Comparison of ENCODE assay signal across 25 cellular contexts in genomic region chrX:28675173-28675572, GRCh38.
DNase-seq lines count a peak whose midpoint lies in the region; FAIRE-seq and TF ChIP-seq lines count a peak whose summit lies in the region.
"Had no signal": no experiment of that assay in that cellular context is flagged by ENCODE, and none has a peak within 500 bp of the region (broad histone marks: within the 10 kb centered on the region; RNA-seq: fewer than 3 reads in every experiment).

No MANE protein-coding gene starts in this region.

- DNase-seq in GM12891 (ENCODE audit: insufficient read length, low spot score) = no peak
- peak; percentile 21 for DNase-seq in astrocyte of the hippocampus (ENCODE audit: low read depth, low spot score)
- peak; percentile 2 for DNase-seq in neural progenitor cell (ENCODE audit: low spot score)
- DNase-seq in CD14-positive monocyte (ENCODE audit: low spot score) = no peak
- DNase-seq in NCI-H1092 (lab: John Stamatoyannopoulos, UW) = no peak
- DNase-seq in activated CD4-positive, alpha-beta memory T cell treated with anti-CD3 and anti-CD28 coated beads for 36 hours = no peak
- DNase-seq: 8988T; AML-193; CD4-positive, alpha-beta memory T cell; CD4-positive, CD25-positive, alpha-beta regulatory T cell; CD8-positive, alpha-beta memory T cell; COR-L47; DMS 273 treated with DMSO at 0.1 percent for 48 hours; DMS153; DMS53; DMS79; DND-41; EL; GDM1 had no signal

- H3K4me1 Mint-ChIP-seq in neural progenitor cell (peaks cover 9% of the 10 kb centered on the region), CD14-positive monocyte (no peaks in the 10 kb centered on the region)
- no peaks in the 10 kb centered on the region for H3K4me1 Mint-ChIP-seq in activated CD4-positive, alpha-beta memory T cell treated with anti-CD3 and anti-CD28 coated beads for 36 hours (ENCODE audit: low read depth)
- H3K4me1 Mint-ChIP-seq: B cell; CD4-positive, alpha-beta memory T cell; CD4-positive, CD25-positive, alpha-beta regulatory T cell; CD8-positive, alpha-beta memory T cell had no signal

- no peak overlapping the region for H3K27ac ChIP-seq in neural progenitor cell
- H3K27ac ChIP-seq: BLaER1 treated with 17β-estradiol and CSF1 and Interleukin-3, amounts not matched to agents 10 nM and 100 nM; C4-2B had no signal

- H3K36me3 ChIP-seq in neural progenitor cell = no peaks in the 10 kb centered on the region
- H3K36me3 ChIP-seq: BLaER1 treated with 17β-estradiol and CSF1 and Interleukin-3, amounts not matched to agents 10 nM and 100 nM had no signal

- H3K4me2 ChIP-seq in neural progenitor cell = no peak overlapping the region
- H3K4me2 ChIP-seq: BLaER1 treated with 17β-estradiol and CSF1 and Interleukin-3, amounts not matched to agents 10 nM and 100 nM had no signal

- no peaks in the 10 kb centered on the region for H3K36me3 Mint-ChIP-seq in neural progenitor cell
- no peaks in the 10 kb centered on the region for H3K36me3 Mint-ChIP-seq in CD14-positive monocyte
- no peaks in the 10 kb centered on the region for H3K36me3 Mint-ChIP-seq in activated CD4-positive, alpha-beta memory T cell treated with anti-CD3 and anti-CD28 coated beads for 36 hours
- H3K36me3 Mint-ChIP-seq: CD4-positive, alpha-beta memory T cell; CD4-positive, CD25-positive, alpha-beta regulatory T cell; CD8-positive, alpha-beta memory T cell had no signal

- no peaks in the 10 kb centered on the region for H3K9me3 Mint-ChIP-seq in neural progenitor cell
- H3K9me3 Mint-ChIP-seq in CD14-positive monocyte = no peaks in the 10 kb centered on the region
- H3K9me3 Mint-ChIP-seq in activated CD4-positive, alpha-beta memory T cell treated with anti-CD3 and anti-CD28 coated beads for 36 hours = peaks cover 2% of the 10 kb centered on the region

- peak; percentile 26 for FAIRE-seq in GM12891 (lab: Jason Lieb, UNC)
- FAIRE-seq: A204.1, GM12878, GM19239 had no signal

- CTCF ChIA-PET in activated CD4-positive, alpha-beta memory T cell treated with anti-CD3 and anti-CD28 coated beads for 36 hours (lab: Charles Lee) = no interaction called here

- H2AFZ ChIP-seq in neural progenitor cell (replicated peaks) = no peak overlapping the region

- H3K27ac Mint-ChIP-seq in neural progenitor cell (no peak overlapping the region), CD14-positive monocyte (no peak overlapping the region)
- H3K27ac Mint-ChIP-seq in activated CD4-positive, alpha-beta memory T cell treated with anti-CD3 and anti-CD28 coated beads for 36 hours = no peak overlapping the region
- H3K27ac Mint-ChIP-seq: B cell; CD4-positive, alpha-beta memory T cell; CD4-positive, CD25-positive, alpha-beta regulatory T cell; CD8-positive, alpha-beta memory T cell had no signal

- intact Hi-C loops in CD14-positive monocyte (cut with micrococcal nuclease) = no loop called here
- intact Hi-C loops in activated CD4-positive, alpha-beta memory T cell treated with anti-CD3 and anti-CD28 coated beads for 36 hours (cut with micrococcal nuclease) = no loop called here

- TF ChIP-seq POLR2A in GM12891 (IDR thresholded peaks at IDR 0.05; ENCODE audit: low read depth, low read length) = no peak

- peaks cover 9% of the 10 kb centered on the region for H3K9me3 ChIP-seq in neural progenitor cell (ENCODE audit: low read depth)

- no peaks in the 10 kb centered on the region for H3K27me3 ChIP-seq in neural progenitor cell
- H3K27me3 ChIP-seq: BLaER1 treated with 17β-estradiol and CSF1 and Interleukin-3, amounts not matched to agents 10 nM and 100 nM had no signal

- no peaks in the 10 kb centered on the region for H4K20me1 ChIP-seq in neural progenitor cell (ENCODE audit: low read depth)
- H4K20me1 ChIP-seq: BLaER1 treated with 17β-estradiol and CSF1 and Interleukin-3, amounts not matched to agents 10 nM and 100 nM had no signal

- H3K9ac ChIP-seq in neural progenitor cell = no peak overlapping the region
- H3K9ac ChIP-seq: BLaER1 treated with 17β-estradiol and CSF1 and Interleukin-3, amounts not matched to agents 10 nM and 100 nM had no signal

- H3K4me3 Mint-ChIP-seq in neural progenitor cell (no peak overlapping the region), CD14-positive monocyte (no peak overlapping the region)
- no peak overlapping the region for H3K4me3 Mint-ChIP-seq in activated CD4-positive, alpha-beta memory T cell treated with anti-CD3 and anti-CD28 coated beads for 36 hours
- H3K4me3 Mint-ChIP-seq: B cell; CD4-positive, alpha-beta memory T cell; CD4-positive, CD25-positive, alpha-beta regulatory T cell; CD8-positive, alpha-beta memory T cell had no signal

- no peak overlapping the region for H3K4me3 ChIP-seq in neural progenitor cell
- H3K4me3 ChIP-seq: BLaER1 treated with 17β-estradiol and CSF1 and Interleukin-3, amounts not matched to agents 10 nM and 100 nM; GM12878 had no signal

- H3F3A ChIP-seq in neural progenitor cell (ENCODE audit: low read depth) = no peaks in the 10 kb centered on the region

- POLR2A ChIA-PET in activated CD4-positive, alpha-beta memory T cell treated with anti-CD3 and anti-CD28 coated beads for 36 hours (lab: Charles Lee) = no interaction called here

- peaks cover 4% of the 10 kb centered on the region for H3K4me1 ChIP-seq in neural progenitor cell
- H3K4me1 ChIP-seq: BLaER1 treated with 17β-estradiol and CSF1 and Interleukin-3, amounts not matched to agents 10 nM and 100 nM had no signal

- no peak for TF ChIP-seq CTCF in neural progenitor cell (IDR thresholded peaks at IDR 0.05)
- TF ChIP-seq CTCF in CD14-positive monocyte (IDR thresholded peaks at IDR 0.05) = no peak

- H3K79me2 ChIP-seq in neural progenitor cell (ENCODE audit: low read depth) = no peaks in the 10 kb centered on the region

- no peaks in the 10 kb centered on the region for H3K27me3 Mint-ChIP-seq in neural progenitor cell (ENCODE audit: insufficient read depth, low read depth)
- no peaks in the 10 kb centered on the region for H3K27me3 Mint-ChIP-seq in CD14-positive monocyte (ENCODE audit: low read depth in 3 of 3)
- no peaks in the 10 kb centered on the region for H3K27me3 Mint-ChIP-seq in activated CD4-positive, alpha-beta memory T cell treated with anti-CD3 and anti-CD28 coated beads for 36 hours
- H3K27me3 Mint-ChIP-seq: B cell; CD4-positive, alpha-beta memory T cell; CD4-positive, CD25-positive, alpha-beta regulatory T cell had no signal

TF ChIP-seq in GM12891, 5 proteins besides CTCF, POLR2A, EP300 and RAD21:
- TF ChIP-seq POLR2AphosphoS5 (IDR thresholded peaks at IDR 0.05; ENCODE audit: low read depth, low read length) (no peak), POU2F2 (IDR thresholded peaks at IDR 0.05; ENCODE audit: low read depth, low read length) (no peak), TAF1 (IDR thresholded peaks at IDR 0.05; ENCODE audit: low read depth, low read length) (no peak), SPI1 (IDR thresholded peaks at IDR 0.05; ENCODE audit: low read depth, low read length) (no peak), PAX5 (IDR thresholded peaks at IDR 0.05; ENCODE audit: insufficient read depth, low read length, severe bottlenecking) (no peak)

Comparison
In these comparisons a context has a peak if more than half of its experiments do, and no peak if none do; other contexts are left out.
1. DNase-seq: peak in astrocyte of the hippocampus (single experiment) and neural progenitor cell (single experiment); none in GM12891 (single experiment), CD14-positive monocyte (single experiment), NCI-H1092 (single experiment) and activated CD4-positive, alpha-beta memory T cell treated with anti-CD3 and anti-CD28 coated beads for 36 hours (single experiment).